ENCODE assay signal across 14 cellular contexts in genomic region chr4:138034871-138035270, GRCh38.
A peak's percentile ranks its signal among the peaks of the same experiment; 100 is the strongest.
DNase-seq lines count a peak whose midpoint lies in the region; ATAC-seq and TF ChIP-seq lines count a peak whose summit lies in the region.
"Had no signal": no experiment of that assay in that cellular context is flagged by ENCODE, and none has a peak within 500 bp of the region (broad histone marks: within the 10 kb centered on the region; RNA-seq: fewer than 3 reads in every experiment).

No MANE protein-coding gene starts in this region.

- no peak for ATAC-seq in HG02852 (IDR thresholded peaks at IDR 0.05; ENCODE audit: unreplicated experiment)
- no peak for ATAC-seq in psoas muscle
- ATAC-seq: activated T-cell treated with anti-CD3 and anti-CD28 coated beads, Interleukin-2, amount 50 U/mL, for 72 hours had no signal

- DNase-seq in AG08395 (ENCODE audit: low spot score) = peak; percentile 17
- peak; percentile 22 for DNase-seq in LHCN-M2 (ENCODE audit: low read depth)
- peak; percentile 82 for DNase-seq in amniotic epithelial cell (ENCODE audit: low read depth)
- peak; percentile 86 for DNase-seq in fibroblast of pulmonary artery (ENCODE audit: low read depth)
- no peak for DNase-seq in HAP-1 (ENCODE audit: low spot score in 2 of 2)
- no peak for DNase-seq in psoas muscle
- no peak for DNase-seq in NCI-H2081 treated with DMSO at 0.1 percent for 48 hours (lab: John Stamatoyannopoulos, UW)
- DNase-seq: activated CD4-positive, alpha-beta T cell treated with anti-CD3 and anti-CD28 coated beads, Interleukin-2, amount 10 ng/mL, durations not matched to agents 24 days and 14 days; activated T-cell treated with anti-CD3 and anti-CD28 coated beads, Interleukin-2, amount 50 U/mL, for 72 hours; NCI-H1048; occipital lobe had no signal

- H3K27me3 ChIP-seq in HAP-1 (ENCODE audit: low read depth) (no peaks in the 10 kb centered on the region), psoas muscle (ENCODE audit: insufficient read depth in 3 of 3, low read length in 2 of 3) (no peaks in the 10 kb centered on the region)

- WGBS in psoas muscle, 3 donors = 79 to 86% (median 80%) methylated on average over 2 of the region's 2 CpGs

- no peak overlapping the region for H3K4me3 ChIP-seq in fibroblast of pulmonary artery (replicated peaks; ENCODE audit: low read depth, low read length)
- no peak overlapping the region for H3K4me3 ChIP-seq in HAP-1
- H3K4me3 ChIP-seq in psoas muscle = no peak overlapping the region
- H3K4me3 ChIP-seq: coronary artery, thoracic aorta had no signal

- no peaks in the 10 kb centered on the region for H3K4me1 ChIP-seq in HAP-1
- no peaks in the 10 kb centered on the region for H3K4me1 ChIP-seq in psoas muscle

- no peak overlapping the region for H3K27ac ChIP-seq in psoas muscle
- H3K27ac ChIP-seq: coronary artery, thoracic aorta had no signal

- TF ChIP-seq CTCF in fibroblast of pulmonary artery (IDR thresholded peaks at IDR 0.05; ENCODE audit: low read length, missing control alignments) (no peak), psoas muscle (IDR thresholded peaks at IDR 0.05) (no peak)

- in situ Hi-C loops in HAP-1 (cut with MboI; ENCODE audit: low sequenced_read_pairs) = loop anchor here (25.0 kb wide), 3 partner anchors 652 to 902 kb away; no protein-coding TSS in a partner anchor

- H3K36me3 ChIP-seq in HAP-1 (replicated peaks) (no peaks in the 10 kb centered on the region), psoas muscle (ENCODE audit: insufficient read depth in 1 of 2, low read depth in 1 of 2) (no peaks in the 10 kb centered on the region)
- H3K36me3 ChIP-seq: thoracic aorta had no signal

- no peaks in the 10 kb centered on the region for H3K9me3 ChIP-seq in HAP-1
- H3K9me3 ChIP-seq in psoas muscle = no peaks in the 10 kb centered on the region
- H3K9me3 ChIP-seq: thoracic aorta had no signal

- intact Hi-C loops in psoas muscle (cut with DNase I) = loop anchor here (2.0 to 5.0 kb wide), 6 partner anchors 56 to 837 kb away; no protein-coding TSS in a partner anchor

Comparison
In these comparisons a context has a peak if more than half of its experiments do, and no peak if none do; other contexts are left out.
1. DNase-seq: peak in AG08395 (single experiment), LHCN-M2 (single experiment), amniotic epithelial cell (single experiment) and fibroblast of pulmonary artery (single experiment); none in HAP-1 (0 of 2), psoas muscle (0 of 2) and NCI-H2081 treated with DMSO at 0.1 percent for 48 hours (single experiment).